Comparison of ENCODE assay signal across 8 cellular contexts in genomic region chr7:141400356-141400755, GRCh38.
"Had no signal": no experiment of that assay in that cellular context is flagged by ENCODE, and none has a peak within 500 bp of the region (broad histone marks: within the 10 kb centered on the region; RNA-seq: fewer than 3 reads in every experiment).

No MANE protein-coding gene starts in this region.

- H3K27ac ChIP-seq: HL-60, KMS-11 had no signal

- H3K9ac ChIP-seq: KMS-11 had no signal

- H3K9me3 Mint-ChIP-seq: IgD-negative memory B cell had no signal

- H3K27me3 Mint-ChIP-seq: IgD-negative memory B cell had no signal

- H3K4me3 Mint-ChIP-seq: IgD-negative memory B cell had no signal

- ATAC-seq: HepG2, K562 had no signal

- H3K36me3 Mint-ChIP-seq: IgD-negative memory B cell had no signal

- H3K27ac Mint-ChIP-seq: IgD-negative memory B cell had no signal

- H3K4me3 ChIP-seq: K562 had no signal

- DNase-seq: IMR-90, KBM-7, KG1 had no signal
